ENCODE assay signal across 1 cellular context in the genomic region with DNA sequence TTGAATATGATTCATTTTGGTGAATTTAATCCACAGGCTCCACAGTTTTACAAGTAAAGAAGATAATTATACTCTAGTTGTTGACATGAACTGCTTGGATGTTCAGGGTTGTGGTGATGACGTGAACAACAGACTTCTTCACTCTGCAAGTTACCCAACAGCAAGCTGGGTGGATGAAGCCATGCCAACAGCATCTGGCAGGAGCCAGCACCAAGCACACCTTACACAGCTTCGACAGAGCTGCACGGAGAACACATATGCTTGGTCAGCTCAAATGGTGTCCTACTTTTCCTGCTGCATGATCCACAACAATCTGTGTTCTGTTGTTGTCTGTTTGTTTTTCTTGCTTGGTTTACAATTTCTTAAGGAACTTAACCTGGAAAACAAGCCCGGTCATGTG.
TF ChIP-seq lines count a peak whose summit lies in the region.

No MANE protein-coding gene starts in this region.

TF ChIP-seq in H1, 55 proteins besides CTCF, POLR2A, EP300 and RAD21 (continued from another document):
- TF ChIP-seq PHF8 (conservative IDR thresholded peaks at IDR 0.05; ENCODE audit: low read depth, low read length) (no peak), BACH1 (IDR thresholded peaks at IDR 0.05; ENCODE audit: low read length) (no peak), TEAD4 (IDR thresholded peaks at IDR 0.05; ENCODE audit: low read depth, low read length) (no peak)
